ENCODE assay signal across 7 cellular contexts in the genomic region with DNA sequence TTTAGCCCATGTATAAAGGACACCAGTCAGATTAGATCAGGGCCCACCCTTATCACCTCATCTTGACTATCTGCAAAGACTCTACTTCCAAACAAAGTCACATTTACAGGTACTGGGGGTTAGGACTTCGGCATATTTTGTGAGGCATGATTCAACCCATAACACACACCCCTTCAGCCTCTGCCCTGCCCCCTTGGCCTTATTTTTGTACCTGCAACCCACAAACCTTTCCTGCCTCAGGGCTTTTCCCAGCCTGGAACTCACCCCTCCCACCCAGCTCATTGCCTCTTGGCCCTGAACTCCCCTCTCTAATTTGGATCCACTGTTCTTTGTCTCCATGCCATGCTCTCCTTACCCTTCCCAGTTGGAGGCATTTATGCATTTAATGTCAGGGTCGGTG.
"Had no signal": no experiment of that assay in that cellular context is flagged by ENCODE, and none has a peak within 500 bp of the region (broad histone marks: within the 10 kb centered on the region; RNA-seq: fewer than 3 reads in every experiment).

No MANE protein-coding gene starts in this region.

- H2AFZ ChIP-seq: GM23338 had no signal

- ATAC-seq: GM23338, HepG2 had no signal

- H3K4me1 Mint-ChIP-seq: GM23338, H9, IgD-negative memory B cell had no signal

- H3K27ac ChIP-seq: HL-60 had no signal

- H3K36me3 Mint-ChIP-seq: IgD-negative memory B cell had no signal

- H3K4me3 Mint-ChIP-seq: GM23338, H9, IgD-negative memory B cell had no signal

- H3K9me3 Mint-ChIP-seq: IgD-negative memory B cell had no signal

- H3K4me3 ChIP-seq: GM23338 had no signal

- H3K27ac Mint-ChIP-seq: GM23338, H9, IgD-negative memory B cell had no signal

- DNase-seq: H9, HCEC 1CT, KBM-7 had no signal

- H3K4me2 ChIP-seq: GM23338 had no signal
